In genomic region chr1:54947540-54947939, GRCh38 we compare ENCODE assay signal across 36 cellular contexts. TPM values are rescaled to one million over a fixed set of nuclear protein-coding genes. Genes with fewer than 3 reads are reported as not detected.
"Had no signal": no experiment of that assay in that cellular context is flagged by ENCODE, and none has a peak within 500 bp of the region (broad histone marks: within the 10 kb centered on the region; RNA-seq: fewer than 3 reads in every experiment).

No MANE protein-coding gene starts in this region.

- H3K4me3 ChIP-seq: Peyer's patch had no signal

- H3K27ac Mint-ChIP-seq: activated CD8-positive, alpha-beta T cell treated with anti-CD3 and anti-CD28 coated beads, Interleukin-2, amount 10 ng/mL, durations not matched to agents 7 days and 5 days; activated naive CD4-positive, alpha-beta T cell treated with anti-CD3 and anti-CD28 coated beads, Interleukin-2, amount 10 ng/mL, durations not matched to agents 7 days and 5 days; activated naive CD8-positive, alpha-beta T cell; activated naive CD8-positive, alpha-beta T cell treated with anti-CD3 and anti-CD28 coated beads, Interleukin-2, amount 50 U/mL, for 24 hours; activated T-cell treated with anti-CD3 and anti-CD28 coated beads, Interleukin-2, amount 50 U/mL, for 24 hours; brain; T-cell had no signal

- H3K9me3 ChIP-seq: Peyer's patch had no signal

- H3K27ac ChIP-seq: Peyer's patch, RWPE1, WERI-Rb-1 had no signal

- H3K4me3 Mint-ChIP-seq: activated CD8-positive, alpha-beta T cell treated with anti-CD3 and anti-CD28 coated beads, Interleukin-2, amount 10 ng/mL, durations not matched to agents 7 days and 5 days; activated naive CD4-positive, alpha-beta T cell treated with anti-CD3 and anti-CD28 coated beads, Interleukin-2, amount 10 ng/mL, durations not matched to agents 7 days and 5 days; activated naive CD8-positive, alpha-beta T cell; activated naive CD8-positive, alpha-beta T cell treated with anti-CD3 and anti-CD28 coated beads, Interleukin-2, amount 50 U/mL, for 24 hours; activated T-cell treated with anti-CD3 and anti-CD28 coated beads, Interleukin-2, amount 50 U/mL, for 24 hours; brain; T-cell had no signal

- DNase-seq: activated CD4-positive, alpha-beta T cell treated with anti-CD3 and anti-CD28 coated beads for 1 hour; activated CD4-positive, alpha-beta T cell treated with anti-CD3 and anti-CD28 coated beads for 48 hours; activated CD4-positive, alpha-beta T cell treated with anti-CD3 and anti-CD28 coated beads, Interleukin-2, amount 50 U/mL, for 48 hours; activated CD4-positive, CD25-positive, alpha-beta regulatory T cell; activated CD8-positive, alpha-beta T cell treated with anti-CD3 and anti-CD28 coated beads, Interleukin-2, amount 10 ng/mL, durations not matched to agents 7 days and 5 days; activated naive CD4-positive, alpha-beta T cell treated with anti-CD3 and anti-CD28 coated beads, Interleukin-2, amount 10 ng/mL, durations not matched to agents 7 days and 5 days; activated naive CD8-positive, alpha-beta T cell treated with anti-CD3 and anti-CD28 coated beads, Interleukin-2, amount 50 U/mL, for 24 hours; activated T-cell treated with anti-CD3 and anti-CD28 coated beads, Interleukin-2, amount 50 U/mL, for 24 hours; anterior cingulate cortex; caudate nucleus; NCI-H1092 treated with DMSO at 0.1 percent for 48 hours; NCI-H1417; NCI-H146; NCI-H187; NCI-H2029 treated with DMSO at 0.1 percent for 48 hours; NCI-H2107; NCI-H2171; NCI-H510A; NCI-H526; NCI-H748 treated with DMSO at 0.1 percent for 48 hours; NK-92 treated with Interleukin-12 subunit alpha and Interleukin-12 subunit beta, amount 100 ng/mL, for 24 hours; PC-3; Peyer's patch; SIG-M5; T-cell; T1000; WERI-Rb-1 had no signal

- H3K9me3 Mint-ChIP-seq: activated naive CD4-positive, alpha-beta T cell treated with anti-CD3 and anti-CD28 coated beads, Interleukin-2, amount 10 ng/mL, durations not matched to agents 7 days and 5 days; activated naive CD8-positive, alpha-beta T cell treated with anti-CD3 and anti-CD28 coated beads, Interleukin-2, amount 50 U/mL, for 24 hours; activated T-cell treated with anti-CD3 and anti-CD28 coated beads, Interleukin-2, amount 50 U/mL, for 24 hours; T-cell had no signal

- H3K36me3 ChIP-seq: Peyer's patch, WERI-Rb-1 had no signal

- ATAC-seq: activated CD8-positive, alpha-beta T cell treated with anti-CD3 and anti-CD28 coated beads, Interleukin-2, amount 10 ng/mL, durations not matched to agents 7 days and 5 days; activated naive CD8-positive, alpha-beta T cell treated with anti-CD3 and anti-CD28 coated beads, Interleukin-2, amount 50 U/mL, for 24 hours; PC-3; Right ventricle myocardium inferior; SK-N-SH treated with all-trans-retinoic acid at 6 μM for 48 hours; T-cell had no signal

- H3K36me3 Mint-ChIP-seq: activated naive CD4-positive, alpha-beta T cell treated with anti-CD3 and anti-CD28 coated beads, Interleukin-2, amount 10 ng/mL, durations not matched to agents 7 days and 5 days; activated naive CD8-positive, alpha-beta T cell; brain; T-cell had no signal

RNA-seq across cellular contexts. Expression of gene TMEM61, which starts 32.9 kb away (rescaled TPM):
- total RNA-seq: activated CD8-positive, alpha-beta T cell treated with anti-CD3 and anti-CD28 coated beads, Interleukin-2, amount 10 ng/mL, durations not matched to agents 7 days and 5 days; M059J; Right ventricle myocardium inferior; SK-MEL-5; T-cell; T-helper 2 cell treated with Interferon-gamma antibody and Interleukin-4, amounts not matched to agents 100 ng/mL and 5 ng/mL, for 36 hours had no signal

RNA-seq across cellular contexts. Expression of gene BSND, which starts 51.2 kb away (rescaled TPM):
- total RNA-seq: bronchial epithelial cell; M059J; PC-3; Peyer's patch; Right ventricle myocardium inferior; SK-MEL-5; T-cell; T-helper 2 cell treated with Interferon-gamma antibody and Interleukin-4, amounts not matched to agents 100 ng/mL and 5 ng/mL, for 36 hours had no signal
